33 cellular contexts compared by ENCODE assay signal in genomic region chr9:31629292-31629691, GRCh38.
"Had no signal": no experiment of that assay in that cellular context is flagged by ENCODE, and none has a peak within 500 bp of the region (broad histone marks: within the 10 kb centered on the region; RNA-seq: fewer than 3 reads in every experiment).

No MANE protein-coding gene starts in this region.

- H3K4me3 ChIP-seq: colonic mucosa, esophagus muscularis mucosa, gastrocnemius medialis, heart right ventricle had no signal

- ATAC-seq: activated CD4-positive, alpha-beta T cell treated with anti-CD3 and anti-CD28 coated beads for 36 hours; activated CD8-positive, alpha-beta memory T cell treated with anti-CD3 and anti-CD28 coated beads, Interleukin-2, amount 10 ng/mL, durations not matched to agents 7 days and 5 days; activated CD8-positive, alpha-beta T cell treated with anti-CD3 and anti-CD28 coated beads, Interleukin-2, amount 10 ng/mL, durations not matched to agents 7 days and 5 days; foreskin keratinocyte; gastrocnemius medialis; heart right ventricle; T-helper 17 cell had no signal

- DNase-seq: activated CD4-positive, alpha-beta memory T cell treated with anti-CD3 and anti-CD28 coated beads for 36 hours; activated CD4-positive, alpha-beta T cell treated with anti-CD3 and anti-CD28 coated beads for 36 hours; activated CD4-positive, alpha-beta T cell treated with anti-CD3 and anti-CD28 coated beads, Interleukin-2, amount 10 ng/mL, durations not matched to agents 24 days and 14 days; activated CD4-positive, CD25-positive, alpha-beta regulatory T cell; activated CD4-positive, CD25-positive, alpha-beta regulatory T cell treated with anti-CD3 and anti-CD28 coated beads, Interleukin-2, amount 50 U/mL, for 72 hours; activated CD8-positive, alpha-beta memory T cell treated with anti-CD3 and anti-CD28 coated beads, Interleukin-2, amount 10 ng/mL, durations not matched to agents 7 days and 5 days; activated CD8-positive, alpha-beta memory T cell treated with anti-CD3 and anti-CD28 coated beads, Interleukin-2, amount 50 U/mL, for 4 hours; activated CD8-positive, alpha-beta T cell treated with anti-CD3 and anti-CD28 coated beads, Interleukin-2, amount 10 ng/mL, durations not matched to agents 7 days and 5 days; activated effector memory CD4-positive, alpha-beta T cell treated with anti-CD3 and anti-CD28 coated beads, Interleukin-2, amount 50 U/mL, for 16 hours; activated naive CD4-positive, alpha-beta T cell treated with anti-CD3 and anti-CD28 coated beads for 36 hours; activated naive CD8-positive, alpha-beta T cell treated with anti-CD3 and anti-CD28 coated beads for 36 hours; activated T-cell treated with anti-CD3 and anti-CD28 coated beads, Interleukin-2, amount 50 U/mL, for 1 hour; activated T-cell treated with anti-CD3 and anti-CD28 coated beads, Interleukin-2, amount 50 U/mL, for 48 hours; amniotic stem cell; anterior cingulate cortex; brain microvascular endothelial cell; caudate nucleus; cerebellar nuclear complex; colonic mucosa; effector CD8-positive, alpha-beta T cell; erythroblast; foreskin keratinocyte; gastrocnemius medialis; glutamatergic neuron; heart right ventricle; T-helper 1 cell; T-helper 17 cell; T1000; WERI-Rb-1 had no signal

- H3K36me3 ChIP-seq: brain microvascular endothelial cell, colonic mucosa, esophagus muscularis mucosa, gastrocnemius medialis, heart right ventricle, WERI-Rb-1 had no signal

- H3K4me1 ChIP-seq: colonic mucosa, esophagus muscularis mucosa, foreskin keratinocyte, gastrocnemius medialis, heart right ventricle had no signal

- H3K27me3 ChIP-seq: brain microvascular endothelial cell, colonic mucosa, esophagus muscularis mucosa, foreskin keratinocyte, gastrocnemius medialis, heart right ventricle had no signal

- FAIRE-seq: astrocyte, endometrium, endothelial cell of umbilical vein had no signal

- H3K9me3 ChIP-seq: colonic mucosa, gastrocnemius medialis had no signal

- H3K27ac ChIP-seq: brain microvascular endothelial cell, colonic mucosa, esophagus muscularis mucosa, foreskin keratinocyte, gastrocnemius medialis, heart right ventricle, WERI-Rb-1 had no signal
